10 cellular contexts compared by ENCODE assay signal in the genomic region with DNA sequence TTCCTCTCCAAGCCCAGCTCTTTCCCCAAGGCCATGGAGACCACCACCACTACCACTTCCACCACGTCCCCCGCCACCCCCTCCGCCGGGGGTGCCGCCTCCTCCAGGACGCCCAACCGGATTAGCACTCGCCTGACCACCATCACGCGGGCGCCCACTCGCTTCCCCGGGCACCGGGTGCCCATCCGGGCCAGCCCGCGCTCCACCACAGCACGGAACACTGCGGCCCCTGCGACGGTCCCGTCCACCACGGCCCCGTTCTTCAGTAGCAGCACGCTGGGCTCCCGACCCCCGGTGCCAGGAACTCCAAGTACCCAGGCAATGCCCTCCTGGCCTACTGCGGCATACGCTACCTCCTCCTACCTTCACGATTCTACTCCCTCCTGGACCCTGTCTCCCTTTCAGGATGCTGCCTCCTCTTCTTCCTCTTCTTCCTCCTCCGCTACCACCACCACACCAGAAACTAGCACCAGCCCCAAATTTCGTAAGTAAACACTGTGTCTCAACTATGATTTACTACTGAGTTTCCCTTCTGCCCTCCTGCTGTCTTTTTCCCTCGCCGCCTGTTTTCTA. TPM values are rescaled to one million over a fixed set of nuclear protein-coding genes. Genes with fewer than 3 reads are reported as not detected.
DNase-seq lines count a peak whose midpoint lies in the region; ATAC-seq and TF ChIP-seq lines count a peak whose summit lies in the region.
"Had no signal": no experiment of that assay in that cellular context is flagged by ENCODE, and none has a peak within 500 bp of the region (broad histone marks: within the 10 kb centered on the region; RNA-seq: fewer than 3 reads in every experiment).

No MANE protein-coding gene starts in this region.

- no peak overlapping the region for H3K4ac ChIP-seq in mesenchymal stem cell (ENCODE audit: low read depth in 1 of 2, low read length in 2 of 2)

- H3K27me3 ChIP-seq in mesenchymal stem cell (ENCODE audit: control insufficient read depth in 1 of 2, insufficient read depth in 1 of 2, low read length in 2 of 2) (peaks cover 40 to 54% of the 10 kb centered on the region in 2 experiments), upper lobe of right lung (peaks cover 19% of the 10 kb centered on the region)

- no peak overlapping the region for H3K9ac ChIP-seq in mesenchymal stem cell (ENCODE audit: low read length)

- no peak overlapping the region for H4K8ac ChIP-seq in mesenchymal stem cell (ENCODE audit: low read length)

- H3K18ac ChIP-seq in mesenchymal stem cell (ENCODE audit: low read depth in 1 of 2, low read length in 2 of 2): no peak overlapping the region

- no peak overlapping the region for H2AK5ac ChIP-seq in mesenchymal stem cell (ENCODE audit: low read length, severe bottlenecking)

- H3K9me3 ChIP-seq in mesenchymal stem cell (ENCODE audit: control insufficient read depth, low read length) (no peaks in the 10 kb centered on the region), upper lobe of right lung (no peaks in the 10 kb centered on the region)

- peaks cover 29 to 38% of the 10 kb centered on the region in 2 donors for H3K27me3 Mint-ChIP-seq in natural killer cell (ENCODE audit: low read depth in 2 of 2)
- peaks cover 19 to 29% of the 10 kb centered on the region in 2 donors for H3K27me3 Mint-ChIP-seq in natural killer cell treated with Interleukin-12 subunit alpha and Interleukin-12 subunit beta and Interleukin-15 and Interleukin-18, amount 100 ng/mL, for 72 hours
- peaks cover 37% of the 10 kb centered on the region for H3K27me3 Mint-ChIP-seq in brain

- H3K27ac Mint-ChIP-seq in natural killer cell (no peak overlapping the region), brain (peak overlapping the region; percentile 86 to 97 (median 94))
- no peak overlapping the region for H3K27ac Mint-ChIP-seq in natural killer cell treated with Interleukin-12 subunit alpha and Interleukin-12 subunit beta and Interleukin-15 and Interleukin-18, amount 100 ng/mL, for 72 hours

- H3K9me3 Mint-ChIP-seq in natural killer cell (peaks cover 3% of the 10 kb centered on the region in 2 donors), brain (peaks cover 0 to 4% (median 3%) of the 10 kb centered on the region in 5 experiments)
- H3K9me3 Mint-ChIP-seq in natural killer cell treated with Interleukin-12 subunit alpha and Interleukin-12 subunit beta and Interleukin-15 and Interleukin-18, amount 100 ng/mL, for 72 hours: no peaks in the 10 kb centered on the region

- no peak overlapping the region for H2BK15ac ChIP-seq in mesenchymal stem cell (ENCODE audit: low read depth, poor library complexity, severe bottlenecking)

- H3K4me3 ChIP-seq in mesenchymal stem cell (ENCODE audit: insufficient read depth in 1 of 2, low read depth in 1 of 2, low read length in 2 of 2) (peak overlapping the region in 1 of 2 experiments; percentile 33), upper lobe of right lung (peak overlapping the region; percentile 41)

- ATAC-seq in natural killer cell (no peak), upper lobe of right lung (peak; percentile 2), GM18907 (IDR thresholded peaks at IDR 0.05; ENCODE audit: unreplicated experiment) (no peak), esophagus mucosa (no peak)
- no peak for ATAC-seq in natural killer cell treated with Interleukin-12 subunit alpha and Interleukin-12 subunit beta and Interleukin-15 and Interleukin-18, amount 100 ng/mL, for 72 hours

- no peak overlapping the region for H2BK12ac ChIP-seq in mesenchymal stem cell (ENCODE audit: low read length in 2 of 2)

- peaks cover 0 to 6% of the 10 kb centered on the region in 2 donors for H3K4me1 Mint-ChIP-seq in natural killer cell
- peaks cover 0 to 4% of the 10 kb centered on the region in 2 donors for H3K4me1 Mint-ChIP-seq in natural killer cell treated with Interleukin-12 subunit alpha and Interleukin-12 subunit beta and Interleukin-15 and Interleukin-18, amount 100 ng/mL, for 72 hours (ENCODE audit: low read depth in 2 of 2)
- H3K4me1 Mint-ChIP-seq in brain: peaks cover 42% of the 10 kb centered on the region

- H3K79me1 ChIP-seq in mesenchymal stem cell (replicated peaks; ENCODE audit: low read length, poor library complexity, severe bottlenecking): no peaks in the 10 kb centered on the region

- TF ChIP-seq CTCF in natural killer cell (IDR thresholded peaks at IDR 0.05) (no peak), brain (conservative IDR thresholded peaks at IDR 0.05) (no peak), upper lobe of right lung (IDR thresholded peaks at IDR 0.05) (no peak)

- no peak overlapping the region for H3K14ac ChIP-seq in mesenchymal stem cell (ENCODE audit: low read length in 2 of 2)

- H3K4me1 ChIP-seq in mesenchymal stem cell (ENCODE audit: control insufficient read depth, insufficient read depth, low read depth, low read length) (peaks cover 23% of the 10 kb centered on the region), upper lobe of right lung (peaks cover 7% of the 10 kb centered on the region)

- H3K27ac ChIP-seq in mesenchymal stem cell (ENCODE audit: low read length, poor library complexity, severe bottlenecking) (no peak overlapping the region), upper lobe of right lung (no peak overlapping the region)

- DNase-seq in natural killer cell (no peak), mesenchymal stem cell (no peak), upper lobe of right lung (peak; percentile 62), NCI-H1694 treated with DMSO at 0.1 percent for 48 hours (lab: John Stamatoyannopoulos, UW) (no peak)
- no peak for DNase-seq in natural killer cell treated with Interleukin-12 subunit alpha and Interleukin-12 subunit beta and Interleukin-15 and Interleukin-18, amount 100 ng/mL, for 72 hours (ENCODE audit: low spot score)
- DNase-seq: effector memory CD4-positive, alpha-beta T cell had no signal

- no peak overlapping the region for H2BK120ac ChIP-seq in mesenchymal stem cell (ENCODE audit: low read depth, low read length)

- H3K36me3 ChIP-seq in mesenchymal stem cell (ENCODE audit: control insufficient read depth in 1 of 2, insufficient read depth in 2 of 2, low read depth in 1 of 2, low read length in 2 of 2): no peaks in the 10 kb centered on the region
- H3K36me3 ChIP-seq in upper lobe of right lung: no peaks in the 10 kb centered on the region

- H3K4me2 ChIP-seq in mesenchymal stem cell (ENCODE audit: low read length, poor library complexity, severe bottlenecking): peak overlapping the region; percentile 3

- intact Hi-C loops in natural killer cell (cut with micrococcal nuclease) (no loop called here), upper lobe of right lung (cut with DNase I) (no loop called here)

- H4K91ac ChIP-seq in mesenchymal stem cell (ENCODE audit: low read length): no peak overlapping the region

- peak overlapping the region in 1 of 2 experiments; percentile 6 for H3K23ac ChIP-seq in mesenchymal stem cell (ENCODE audit: low read length in 2 of 2)

- H3K36me3 Mint-ChIP-seq in natural killer cell (no peaks in the 10 kb centered on the region), brain (no peaks in the 10 kb centered on the region)
- H3K36me3 Mint-ChIP-seq in natural killer cell treated with Interleukin-12 subunit alpha and Interleukin-12 subunit beta and Interleukin-15 and Interleukin-18, amount 100 ng/mL, for 72 hours: peaks cover 12% of the 10 kb centered on the region

- no peak overlapping the region for H2AFZ ChIP-seq in mesenchymal stem cell (ENCODE audit: low read depth, low read length)

- peak overlapping the region; percentile 57 for H3K4me3 Mint-ChIP-seq in natural killer cell
- no peak overlapping the region for H3K4me3 Mint-ChIP-seq in natural killer cell treated with Interleukin-12 subunit alpha and Interleukin-12 subunit beta and Interleukin-15 and Interleukin-18, amount 100 ng/mL, for 72 hours
- H3K4me3 Mint-ChIP-seq in brain: peak overlapping the region; percentile 93 to 99 (median 95)

- H2BK5ac ChIP-seq in mesenchymal stem cell (ENCODE audit: low read depth, low read length, poor library complexity, severe bottlenecking): no peak overlapping the region

- WGBS in mesenchymal stem cell: 2% methylated on average over 34 of the region's 34 CpGs

RNA-seq across cellular contexts. Expression of a gene that starts 0.8 kb away (rescaled TPM):
- not detected for total RNA-seq in natural killer cell
- not detected for total RNA-seq in natural killer cell treated with Interleukin-12 subunit alpha and Interleukin-12 subunit beta and Interleukin-15 and Interleukin-18, amount 100 ng/mL, for 72 hours
- polyA plus RNA-seq in brain (ENCODE audit: insufficient read depth, low read depth, low replicate concordance): 3.0 TPM
- 0.17 TPM for polyA plus RNA-seq in mesenchymal stem cell (2013, experiment 1 of 2)
- 0.10 TPM for polyA plus RNA-seq in mesenchymal stem cell (2013, experiment 2 of 2)
- 2.3 TPM for total RNA-seq in upper lobe of right lung
- not detected for total RNA-seq in esophagus mucosa
- total RNA-seq: M059J had no signal

Comparison
In these comparisons a context has a peak if more than half of its experiments do, and no peak if none do; other contexts are left out.
1. H3K27ac Mint-ChIP-seq: peak in brain (5 of 5); none in natural killer cell (0 of 2) and natural killer cell treated with Interleukin-12 subunit alpha and Interleukin-12 subunit beta and Interleukin-15 and Interleukin-18, amount 100 ng/mL, for 72 hours (0 of 2).